ENCODE assay signal across 17 cellular contexts in the genomic region with DNA sequence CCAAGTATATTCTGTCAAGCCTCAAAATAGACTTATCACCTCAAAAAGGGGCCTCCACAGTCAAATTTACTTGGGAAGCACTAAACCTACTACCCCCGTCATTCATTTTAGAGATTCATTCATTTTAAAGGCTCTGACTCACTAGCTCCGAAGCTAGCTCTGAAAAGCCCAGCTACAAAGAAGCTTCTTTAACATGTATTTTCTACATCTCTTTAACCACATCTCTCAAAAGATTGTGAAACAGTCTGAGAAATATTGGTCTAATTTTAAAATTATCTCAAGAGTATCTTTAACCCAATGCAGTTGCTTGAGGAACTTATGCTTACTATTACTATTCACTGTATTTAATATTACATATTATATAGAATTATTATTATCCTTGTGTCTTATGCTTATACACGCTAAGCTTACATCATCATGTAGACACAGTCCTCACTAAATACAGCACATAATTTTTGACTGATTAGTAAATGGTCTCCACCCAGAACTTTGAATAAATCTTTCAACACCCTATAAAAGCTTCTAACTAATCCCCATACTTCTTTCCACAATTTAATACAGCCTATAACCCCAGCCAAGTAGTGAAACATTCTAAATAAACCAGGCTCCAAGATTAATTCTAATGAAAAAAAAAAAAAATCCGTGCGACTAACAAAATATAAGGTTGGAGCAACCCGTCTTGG. TPM values are rescaled to one million over a fixed set of nuclear protein-coding genes. Genes with fewer than 3 reads are reported as not detected.
DNase-seq lines count a peak whose midpoint lies in the region; ATAC-seq, FAIRE-seq and TF ChIP-seq lines count a peak whose summit lies in the region.
"Had no signal": no experiment of that assay in that cellular context is flagged by ENCODE, and none has a peak within 500 bp of the region (broad histone marks: within the 10 kb centered on the region; RNA-seq: fewer than 3 reads in every experiment).

No MANE protein-coding gene starts in this region.

- ATAC-seq in GM12878 (no peak), body of pancreas (no peak)
- ATAC-seq: activated CD8-positive, alpha-beta T cell treated with anti-CD3 and anti-CD28 coated beads, Interleukin-2, amount 10 ng/mL, durations not matched to agents 7 days and 5 days; left ventricle myocardium superior had no signal

- in situ Hi-C loops in GM12878 (cut with MboI): no loop called here

- H2BK15ac ChIP-seq in mesenchymal stem cell (ENCODE audit: low read depth, poor library complexity, severe bottlenecking): no peak overlapping the region

- H3K18ac ChIP-seq in mesenchymal stem cell (ENCODE audit: low read depth in 1 of 2, low read length in 2 of 2): peak overlapping the region in 1 of 2 experiments; percentile 40

- H2BK120ac ChIP-seq in mesenchymal stem cell (ENCODE audit: low read depth, low read length): no peak overlapping the region

- RAD21 ChIA-PET in GM12878 (lab: Charles Lee; ENCODE audit: unreplicated experiment): interaction anchor here (1.2 to 1.7 kb wide), 2 partner anchors 44 to 443 kb away, joined by 4 to 5 read pairs; no protein-coding TSS in a partner anchor

- H3K9me3 Mint-ChIP-seq in IgD-negative memory B cell: no peaks in the 10 kb centered on the region

- H4K91ac ChIP-seq in mesenchymal stem cell (ENCODE audit: low read length): no peak overlapping the region

- H3K4me1 Mint-ChIP-seq in IgD-negative memory B cell: peaks cover 28 to 40% (median 33%) of the 10 kb centered on the region in 3 donors

- peaks cover 28% of the 10 kb centered on the region for H3K79me1 ChIP-seq in mesenchymal stem cell (replicated peaks; ENCODE audit: low read length, poor library complexity, severe bottlenecking)

- SMC1A ChIA-PET in GM12878 (lab: Charles Lee; ENCODE audit: uncharacterized antibody, unreplicated experiment): interaction anchor here (0.8 to 2.9 kb wide), 4 partner anchors 8 to 276 kb away, joined by 3 to 9 read pairs (median 4); no protein-coding TSS in a partner anchor

- H2BK12ac ChIP-seq in mesenchymal stem cell (ENCODE audit: low read length in 2 of 2): no peak overlapping the region

- H3K9me3 ChIP-seq in GM12878 (replicated peaks; ENCODE audit: control insufficient read depth, insufficient read depth, low read length) (no peaks in the 10 kb centered on the region), mesenchymal stem cell (ENCODE audit: control insufficient read depth, low read length) (no peaks in the 10 kb centered on the region), body of pancreas (no peaks in the 10 kb centered on the region)
- H3K9me3 ChIP-seq: thyroid gland had no signal

- no peak for TF ChIP-seq RAD21 in GM12878 (IDR thresholded peaks at IDR 0.05; ENCODE audit: insufficient read depth, low read depth, low read length)

- peak overlapping the region; percentile 36 for H3K4me2 ChIP-seq in GM12878 (ENCODE audit: control insufficient read depth, insufficient read depth)
- no peak overlapping the region for H3K4me2 ChIP-seq in mesenchymal stem cell (ENCODE audit: low read length, poor library complexity, severe bottlenecking)
- H3K4me2 ChIP-seq: SK-N-SH had no signal

- H3K79me2 ChIP-seq in GM12878 (ENCODE audit: control insufficient read depth, insufficient read depth, low read length): no peaks in the 10 kb centered on the region; the same call in 1 of the 2 replicates

- DNase-seq in AG10803 (ENCODE audit: low read depth) (peak; percentile 72), GM12878 (ENCODE audit: low read depth, low spot score) (no peak), mesenchymal stem cell (no peak), NCI-H526 (lab: John Stamatoyannopoulos, UW) (no peak), GM12892 (ENCODE audit: insufficient read length) (no peak), body of pancreas (no peak)
- DNase-seq in activated effector memory CD4-positive, alpha-beta T cell treated with anti-CD3 and anti-CD28 coated beads, Interleukin-2, amount 50 U/mL, for 16 hours: no peak
- DNase-seq: activated CD8-positive, alpha-beta T cell treated with anti-CD3 and anti-CD28 coated beads, Interleukin-2, amount 10 ng/mL, durations not matched to agents 7 days and 5 days; anterior cingulate cortex; left ventricle myocardium superior; NCI-H1105 treated with DMSO at 0.1 percent for 48 hours; SK-N-SH; stimulated activated CD4-positive, alpha-beta T cell treated with anti-CD3 and anti-CD28 coated beads, Interleukin-1b, Interleukin-23, amount 100 ng/mL, for 48 hours; thyroid gland had no signal

- no peak overlapping the region for H4K8ac ChIP-seq in mesenchymal stem cell (ENCODE audit: low read length)

- CTCF ChIA-PET in GM12878 (lab: Yijun Ruan, JAX): interaction anchor here (1.0 to 3.0 kb wide), 8 partner anchors 8 to 276 kb away, joined by 3 to 14 read pairs (median 4); a partner anchor contains a TSS

- H3K36me3 ChIP-seq in GM12878 (ENCODE audit: control insufficient read depth in 2 of 2, insufficient read depth in 2 of 2, low read length in 1 of 2): no peaks in the 10 kb centered on the region
- peaks cover 0 to 3% of the 10 kb centered on the region in 2 experiments for H3K36me3 ChIP-seq in mesenchymal stem cell (ENCODE audit: control insufficient read depth in 1 of 2, insufficient read depth in 2 of 2, low read depth in 1 of 2, low read length in 2 of 2)
- no peaks in the 10 kb centered on the region for H3K36me3 ChIP-seq in body of pancreas (replicated peaks in 1 of 2; ENCODE audit: insufficient read depth in 1 of 2, low read depth in 2 of 2)
- H3K36me3 ChIP-seq: thyroid gland had no signal

- no peak overlapping the region for H3K4ac ChIP-seq in mesenchymal stem cell (ENCODE audit: low read depth in 1 of 2, low read length in 2 of 2)

- no peak overlapping the region for H3K14ac ChIP-seq in mesenchymal stem cell (ENCODE audit: low read length in 2 of 2)

- no peak overlapping the region for H2BK5ac ChIP-seq in mesenchymal stem cell (ENCODE audit: low read depth, low read length, poor library complexity, severe bottlenecking)

- no peaks in the 10 kb centered on the region for H3K27me3 Mint-ChIP-seq in IgD-negative memory B cell

- peaks cover 6% of the 10 kb centered on the region; the same call in 1 of the 2 replicates for H3K4me1 ChIP-seq in GM12878 (ENCODE audit: control insufficient read depth, insufficient read depth, low read length)
- H3K4me1 ChIP-seq in mesenchymal stem cell (ENCODE audit: control insufficient read depth, insufficient read depth, low read depth, low read length): peaks cover 9% of the 10 kb centered on the region
- H3K4me1 ChIP-seq in body of pancreas: peaks cover 2% of the 10 kb centered on the region
- H3K4me1 ChIP-seq: thyroid gland had no signal

- peaks cover 15% of the 10 kb centered on the region for H3K36me3 Mint-ChIP-seq in IgD-negative memory B cell

- no peak for TF ChIP-seq POLR2A in GM12878 (IDR thresholded peaks at IDR 0.05; ENCODE audit: low read depth, low read length)
- TF ChIP-seq POLR2A in GM12892 (IDR thresholded peaks at IDR 0.05; ENCODE audit: low read depth, low read length): no peak
- no peak for TF ChIP-seq POLR2A in body of pancreas (IDR thresholded peaks at IDR 0.05)

- H3K4me3 ChIP-seq in AG10803 (ENCODE audit: low read length) (no peak overlapping the region), GM12878 (0 out of 2 replicates have a peak overlapping the region, but pooled peaks have one; percentile 9), mesenchymal stem cell (ENCODE audit: insufficient read depth in 1 of 2, low read depth in 1 of 2, low read length in 2 of 2) (no peak overlapping the region), body of pancreas (no peak overlapping the region)
- H3K4me3 ChIP-seq: thyroid gland had no signal

- TF ChIP-seq EP300 in GM12878 (IDR thresholded peaks at IDR 0.05; ENCODE audit: borderline replicate concordance in 1 of 2, control insufficient read depth in 1 of 2, low read depth in 2 of 2, low read length in 2 of 2): no peak

- H3K27ac ChIP-seq in GM12878 (ENCODE audit: control insufficient read depth, insufficient read depth) (no peak overlapping the region), mesenchymal stem cell (ENCODE audit: low read length, poor library complexity, severe bottlenecking) (no peak overlapping the region), body of pancreas (no peak overlapping the region)
- H3K27ac ChIP-seq: thyroid gland had no signal

- TF ChIP-seq CTCF in AG10803 (conservative IDR thresholded peaks at IDR 0.05; ENCODE audit: low read length) (no peak), GM12878 (IDR thresholded peaks at IDR 0.05 in 2 of 3, conservative IDR thresholded peaks at IDR 0.05 in 1 of 3; ENCODE audit: control insufficient read depth in 2 of 3, extremely low read depth in 1 of 3, insufficient read depth in 1 of 3, low read depth in 3 of 3, low read length in 3 of 3) (no peak), body of pancreas (IDR thresholded peaks at IDR 0.05) (no peak)

- H3K9ac ChIP-seq in GM12878 (ENCODE audit: control insufficient read depth, insufficient read depth, low read length) (no peak overlapping the region), mesenchymal stem cell (ENCODE audit: low read length) (peak overlapping the region; percentile 30)
- H3K9ac ChIP-seq: SK-N-SH had no signal

- peak overlapping the region in 3 of 4 donors; percentile 36 to 73 (median 55) for H3K4me3 Mint-ChIP-seq in IgD-negative memory B cell
- H3K4me3 Mint-ChIP-seq: activated CD8-positive, alpha-beta T cell treated with anti-CD3 and anti-CD28 coated beads, Interleukin-2, amount 10 ng/mL, durations not matched to agents 7 days and 5 days; activated T-helper 1 cell treated with anti-CD3 and anti-CD28 coated beads, Interleukin-12 subunit alpha, Interleukin-12 subunit beta, Interleukin-2, Interleukin-4 antibody, amounts not matched to agents 30 ng/mL and 10 ng/mL and 1 ng/mL, durations not matched to agents 14 hours and 24 hours and 36 hours had no signal

- no peak overlapping the region for H2AK5ac ChIP-seq in mesenchymal stem cell (ENCODE audit: low read length, severe bottlenecking)

- no peak for FAIRE-seq in GM12878 (lab: Jason Lieb, UNC)
- no peak for FAIRE-seq in GM12892 (lab: Jason Lieb, UNC)
- FAIRE-seq: H54 had no signal

- intact Hi-C loops in GM12878 (cut with micrococcal nuclease; ENCODE audit: unreplicated experiment) (no loop called here), body of pancreas (cut with DNase I) (no loop called here)

- H3K27me3 ChIP-seq in GM12878 (replicated peaks in 1 of 2; ENCODE audit: control insufficient read depth in 2 of 2, insufficient read depth in 2 of 2, low read length in 1 of 2): no peaks in the 10 kb centered on the region
- H3K27me3 ChIP-seq in mesenchymal stem cell (ENCODE audit: control insufficient read depth in 1 of 2, insufficient read depth in 1 of 2, low read length in 2 of 2): no peaks in the 10 kb centered on the region
- no peaks in the 10 kb centered on the region for H3K27me3 ChIP-seq in body of pancreas
- H3K27me3 ChIP-seq: thyroid gland had no signal

- no peaks in the 10 kb centered on the region for H4K20me1 ChIP-seq in GM12878 (ENCODE audit: control insufficient read depth, insufficient read depth)

- BruUV-seq in GM12878 (replicated peaks; lab: Mats Ljungman, UMichigan): no TSS peak

- POLR2A ChIA-PET in GM12878 (lab: Charles Lee): interaction anchor here (0.7 kb wide), 1 partner anchor 106 kb away, joined by 3 read pairs; no protein-coding TSS in a partner anchor

- peak overlapping the region in 1 of 3 donors; percentile 63 for H3K27ac Mint-ChIP-seq in IgD-negative memory B cell
- H3K27ac Mint-ChIP-seq: activated CD8-positive, alpha-beta T cell treated with anti-CD3 and anti-CD28 coated beads, Interleukin-2, amount 10 ng/mL, durations not matched to agents 7 days and 5 days; activated T-helper 1 cell treated with anti-CD3 and anti-CD28 coated beads, Interleukin-12 subunit alpha, Interleukin-12 subunit beta, Interleukin-2, Interleukin-4 antibody, amounts not matched to agents 30 ng/mL and 10 ng/mL and 1 ng/mL, durations not matched to agents 14 hours and 24 hours and 36 hours had no signal

- H2AFZ ChIP-seq in GM12878 (ENCODE audit: control insufficient read depth, low read depth, low read length) (peak overlapping the region; percentile 68; the same call in 1 of the 2 replicates), mesenchymal stem cell (ENCODE audit: low read depth, low read length) (no peak overlapping the region)

- 89% methylated on average over 6 of the region's 6 CpGs for WGBS in GM12878 (ENCODE audit: insufficient coverage, insufficient replicate concordance, low lambda C conversion rate, missing lambda C conversion rate)
- 97% methylated on average over 6 of the region's 6 CpGs for WGBS in mesenchymal stem cell
- WGBS in body of pancreas, 2 donors: 89 to 94% methylated on average over 6 of the region's 6 CpGs

- H3K23ac ChIP-seq in mesenchymal stem cell (ENCODE audit: low read length in 2 of 2): no peak overlapping the region

RNA-seq across cellular contexts. Expression of a gene that starts 7.8 kb away (rescaled TPM):
- polyA plus RNA-seq in IgD-negative memory B cell: 1.2 TPM
- total RNA-seq in GM12878 (2013; cell fraction: nucleolus; rRNA removed): 13.1 and 16.1 TPM in 2 replicates
- 8.1 and 9.8 TPM in 2 replicates for total RNA-seq in GM12878 (2014; rRNA removed)
- 7.3 and 8.2 TPM in 2 replicates for total RNA-seq in GM12878 (2014; rRNA removed; fragmentation: Illumina TruSeq; extraction: Trizol)
- total RNA-seq in GM12878 (2021): 10.0 and 10.1 TPM in 2 replicates
- polyA plus RNA-seq in GM12878 (2011; ENCODE audit: low read depth): 2.4 TPM
- 2.5 and 2.6 TPM in 2 replicates for polyA plus RNA-seq in GM12878 (2011; rRNA removed)
- polyA plus RNA-seq in GM12878 (2011; cell fraction: cytosol; rRNA removed): 2.2 and 2.8 TPM in 2 replicates
- 2.7 and 3.3 TPM in 2 replicates for polyA plus RNA-seq in GM12878 (2011; cell fraction: nucleus; rRNA removed)
- polyA plus RNA-seq in GM12878 (2012): 1.8 and 2.5 TPM in 2 replicates
- 4.2 and 5.2 TPM in 2 replicates for polyA plus RNA-seq in GM12878 (2014; fragmentation: Illumina TruSeq; extraction: Trizol)
- 10 to 100 TPM in 1 of 2 experiments, 1 to 10 TPM in 1; 2.0 to 12.4 TPM for polyA plus RNA-seq in GM12878 (2014; fragmentation: Nextera tagmentation; extraction: Ambion mirVana)
- 5.1 and 5.4 TPM in 2 replicates for polyA plus RNA-seq in GM12878 (2014; rRNA removed)
- polyA plus RNA-seq in GM12878 (2016; fragmentation: Nextera tagmentation; extraction: Ambion mirVana): 1 to 10 TPM; 4.8 to 6.6 TPM
- 7.1 and 8.9 TPM in 2 replicates for polyA minus RNA-seq in GM12878 (2011; rRNA and poly(A)+ RNA removed)
- 2.3 and 3.7 TPM in 2 replicates for polyA minus RNA-seq in GM12878 (2011; cell fraction: cytosol; rRNA and poly(A)+ RNA removed)
- polyA minus RNA-seq in GM12878 (2011; cell fraction: nucleus; rRNA and poly(A)+ RNA removed): 2.5 and 4.0 TPM in 2 replicates
- polyA plus RNA-seq in mesenchymal stem cell (2013, experiment 1 of 2): 2.5 TPM
- 2.4 TPM for polyA plus RNA-seq in mesenchymal stem cell (2013, experiment 2 of 2)
- polyA plus RNA-seq in GM12892 (2012; ENCODE audit: missing spikeins): 4.9 TPM
- total RNA-seq in body of pancreas: 10 to 100 TPM in 1 of 2 donors, 1 to 10 TPM in 1; 5.2 to 14.5 TPM
